ENCODE assay signal across 24 cellular contexts in genomic region chr15:68655686-68656437, GRCh38.
DNase-seq lines count a peak whose midpoint lies in the region; ATAC-seq and TF ChIP-seq lines count a peak whose summit lies in the region.
"Had no signal": no experiment of that assay in that cellular context is flagged by ENCODE, and none has a peak within 500 bp of the region (broad histone marks: within the 10 kb centered on the region; RNA-seq: fewer than 3 reads in every experiment).

No MANE protein-coding gene starts in this region.

- peaks cover 83% of the 10 kb centered on the region for H3K4me1 Mint-ChIP-seq in brain
- H3K4me1 Mint-ChIP-seq: activated naive CD8-positive, alpha-beta T cell treated with anti-CD3 and anti-CD28 coated beads, Interleukin-2, amount 10 ng/mL, durations not matched to agents 7 days and 5 days; naive thymus-derived CD8-positive, alpha-beta T cell; stimulated activated memory B cell treated with anti-CD40 and anti-IgM and Interleukin-4, amounts not matched to agents 10 μg/mL and 1 μg/mL and 100 μg/mL, for 72 hours had no signal

- H3K27ac ChIP-seq in left ventricle myocardium inferior (replicated peaks), result peak overlapping the region; percentile 8
- H3K27ac ChIP-seq in layer of hippocampus (ENCODE audit: low read depth, low read length), result peak overlapping the region; percentile 44
- H3K27ac ChIP-seq: C4-2B, left lung, testis, vagina had no signal

- H3K27ac Mint-ChIP-seq in brain, result peak overlapping the region; percentile 86 to 98 (median 94)
- H3K27ac Mint-ChIP-seq: activated naive CD8-positive, alpha-beta T cell treated with anti-CD3 and anti-CD28 coated beads, Interleukin-2, amount 10 ng/mL, durations not matched to agents 7 days and 5 days; mesothelial cell of epicardium; naive thymus-derived CD8-positive, alpha-beta T cell; stimulated activated memory B cell treated with anti-CD40 and anti-IgM and Interleukin-4, amounts not matched to agents 10 μg/mL and 1 μg/mL and 100 μg/mL, for 72 hours had no signal

- ATAC-seq in Right ventricle myocardium superior (ENCODE audit: poor library complexity) (no peak), GM19351 (IDR thresholded peaks at IDR 0.05; ENCODE audit: unreplicated experiment) (no peak), HG03097 (IDR thresholded peaks at IDR 0.05; ENCODE audit: low FRiP score, unreplicated experiment) (no peak)
- ATAC-seq: left lung; naive thymus-derived CD8-positive, alpha-beta T cell; stimulated activated memory B cell treated with anti-CD40 and anti-IgM and Interleukin-4, amounts not matched to agents 10 μg/mL and 1 μg/mL and 100 μg/mL, for 72 hours had no signal

- peaks cover 23% of the 10 kb centered on the region for H3K4me1 ChIP-seq in left ventricle myocardium inferior
- H3K4me1 ChIP-seq: left lung, vagina had no signal

- H3K9me3 ChIP-seq in left ventricle myocardium inferior (replicated peaks), result no peaks in the 10 kb centered on the region
- H3K9me3 ChIP-seq: left lung, MG63, testis, vagina had no signal

- H3K27me3 ChIP-seq in left ventricle myocardium inferior (ENCODE audit: low read depth) (no peaks in the 10 kb centered on the region), layer of hippocampus (ENCODE audit: control insufficient read depth, insufficient read depth, low read length) (no peaks in the 10 kb centered on the region)
- H3K27me3 ChIP-seq: left lung, MG63, testis, vagina had no signal

- H3K36me3 Mint-ChIP-seq in brain, result peaks cover 12% of the 10 kb centered on the region
- H3K36me3 Mint-ChIP-seq: activated naive CD8-positive, alpha-beta T cell treated with anti-CD3 and anti-CD28 coated beads, Interleukin-2, amount 10 ng/mL, durations not matched to agents 7 days and 5 days; mesothelial cell of epicardium; stimulated activated memory B cell treated with anti-CD40 and anti-IgM and Interleukin-4, amounts not matched to agents 10 μg/mL and 1 μg/mL and 100 μg/mL, for 72 hours had no signal

- intact Hi-C loops in left ventricle myocardium inferior (cut with micrococcal nuclease), result no loop called here
- intact Hi-C loops in Right ventricle myocardium superior (cut with DNase I), result no loop called here

- peaks cover 6% of the 10 kb centered on the region for H3K36me3 ChIP-seq in left ventricle myocardium inferior
- H3K36me3 ChIP-seq: left lung, vagina had no signal

- DNase-seq in left ventricle myocardium inferior (no peak), Right ventricle myocardium superior (no peak)
- no peak for DNase-seq in activated CD8-positive, alpha-beta memory T cell treated with anti-CD3 and anti-CD28 coated beads, Interleukin-2, amount 50 U/mL, for 4 hours
- DNase-seq: activated CD4-positive, alpha-beta T cell treated with anti-CD3 and anti-CD28 coated beads, Interleukin-2, amount 50 U/mL, for 48 hours; activated CD4-positive, CD25-positive, alpha-beta regulatory T cell; cerebellar nuclear complex; effector CD4-positive, alpha-beta T cell; erythroblast; KBM-7; left lung; MG63; naive thymus-derived CD8-positive, alpha-beta T cell; NCI-H1694 treated with DMSO at 0.1 percent for 48 hours; NCI-H226; testis had no signal

- H3K4me3 ChIP-seq in left ventricle myocardium inferior, result no peak overlapping the region
- H3K4me3 ChIP-seq: left lung, MG63, testis, vagina had no signal

- no peak overlapping the region for H3K4me3 Mint-ChIP-seq in brain
- H3K4me3 Mint-ChIP-seq: activated naive CD8-positive, alpha-beta T cell treated with anti-CD3 and anti-CD28 coated beads, Interleukin-2, amount 10 ng/mL, durations not matched to agents 7 days and 5 days; mesothelial cell of epicardium; naive thymus-derived CD8-positive, alpha-beta T cell; stimulated activated memory B cell treated with anti-CD40 and anti-IgM and Interleukin-4, amounts not matched to agents 10 μg/mL and 1 μg/mL and 100 μg/mL, for 72 hours had no signal

- H3K9me3 Mint-ChIP-seq in brain, result no peaks in the 10 kb centered on the region
- H3K9me3 Mint-ChIP-seq: activated naive CD8-positive, alpha-beta T cell treated with anti-CD3 and anti-CD28 coated beads, Interleukin-2, amount 10 ng/mL, durations not matched to agents 7 days and 5 days; mesothelial cell of epicardium; naive thymus-derived CD8-positive, alpha-beta T cell; stimulated activated memory B cell treated with anti-CD40 and anti-IgM and Interleukin-4, amounts not matched to agents 10 μg/mL and 1 μg/mL and 100 μg/mL, for 72 hours had no signal

- peaks cover 6% of the 10 kb centered on the region for H3K27me3 Mint-ChIP-seq in brain

- no peak for TF ChIP-seq CTCF in left ventricle myocardium inferior (IDR thresholded peaks at IDR 0.05; ENCODE audit: borderline replicate concordance)
- TF ChIP-seq CTCF in brain (conservative IDR thresholded peaks at IDR 0.05), result no peak
